9 cellular contexts compared by ENCODE assay signal in the genomic region with DNA sequence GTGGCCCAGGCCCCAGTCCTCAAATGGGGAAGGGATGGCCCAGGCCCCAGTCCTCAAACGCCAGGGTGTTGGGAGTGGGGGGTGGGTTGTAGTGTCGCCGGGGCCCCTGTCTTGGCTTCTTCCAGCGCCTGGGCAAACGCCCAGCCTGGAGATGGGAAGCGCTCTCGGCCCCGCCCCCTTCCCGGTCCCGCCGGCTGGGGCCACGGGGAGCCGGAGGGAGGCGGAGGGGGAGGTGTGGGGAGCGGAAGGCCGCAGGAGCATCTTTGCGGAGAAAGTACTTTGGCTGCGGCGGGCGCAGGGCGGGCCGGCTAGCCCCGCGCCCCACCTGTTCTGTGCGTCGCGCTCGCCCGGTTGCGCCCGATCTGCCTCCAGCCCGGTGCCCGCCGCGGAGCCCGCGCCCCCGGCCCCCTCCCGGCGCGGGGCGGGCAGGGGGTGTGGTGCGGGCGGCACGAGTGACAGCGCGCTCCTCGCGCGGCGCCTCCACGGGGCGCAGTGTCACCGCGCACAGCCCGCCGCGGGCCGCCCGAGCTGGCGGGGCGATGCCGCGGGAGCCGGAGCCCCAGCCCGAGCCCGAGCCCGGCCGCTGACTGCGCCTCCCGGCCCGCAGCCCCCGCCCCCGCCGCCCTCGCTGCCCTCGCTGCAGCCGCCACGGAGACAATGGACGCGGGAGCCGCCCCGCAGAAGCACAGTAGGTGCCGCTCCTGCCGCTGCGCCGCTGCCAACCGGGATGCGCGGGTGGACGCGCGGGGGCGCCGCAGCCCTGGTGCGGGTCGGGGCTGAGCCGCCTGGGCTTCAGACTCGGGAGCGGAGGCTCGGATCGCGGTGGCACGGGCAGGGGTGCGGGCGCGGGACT. TPM values are rescaled to one million over a fixed set of nuclear protein-coding genes. Genes with fewer than 3 reads are reported as not detected.
DNase-seq lines count a peak whose midpoint lies in the region; ATAC-seq, FAIRE-seq and TF ChIP-seq lines count a peak whose summit lies in the region.
"Had no signal": no experiment of that assay in that cellular context is flagged by ENCODE, and none has a peak within 500 bp of the region (broad histone marks: within the 10 kb centered on the region; RNA-seq: fewer than 3 reads in every experiment).

No MANE protein-coding gene starts in this region.

- no peaks in the 10 kb centered on the region for H3K4me1 ChIP-seq in PC-3 (ENCODE audit: insufficient read depth, low read length)

- no peak overlapping the region for H2AFZ ChIP-seq in PC-3 (ENCODE audit: low read length)

- no peak overlapping the region for H3K27ac ChIP-seq in PC-3 (ENCODE audit: low read length)
- H3K27ac ChIP-seq: heart left ventricle had no signal

- H3K36me3 ChIP-seq in PC-3 (ENCODE audit: low read depth, low read length) = no peaks in the 10 kb centered on the region
- H3K36me3 ChIP-seq: heart left ventricle had no signal

- H4K20me1 ChIP-seq in PC-3 (ENCODE audit: low read length) = no peaks in the 10 kb centered on the region

- intact Hi-C loops in PC-3 (cut with micrococcal nuclease) = no loop called here

- no peaks in the 10 kb centered on the region for H3K9me3 ChIP-seq in PC-3 (ENCODE audit: low read length)
- H3K9me3 ChIP-seq: heart left ventricle had no signal

- no peaks in the 10 kb centered on the region for H3K36me3 Mint-ChIP-seq in stimulated activated naive B cell treated with anti-CD40 and anti-IgM and Interleukin-4, amounts not matched to agents 10 μg/mL and 1 μg/mL and 100 μg/mL, for 72 hours

- peak; percentile 49 for TF ChIP-seq CTCF in PC-3 (conservative IDR thresholded peaks at IDR 0.05; ENCODE audit: low read depth, low read length)

- no peak overlapping the region for H3K4me3 ChIP-seq in PC-3 (ENCODE audit: low read length)
- H3K4me3 ChIP-seq: heart left ventricle had no signal

- peaks cover 18% of the 10 kb centered on the region for H3K27me3 ChIP-seq in PC-3 (ENCODE audit: low read length)

- H3K9me3 Mint-ChIP-seq in stimulated activated naive B cell treated with anti-CD40 and anti-IgM and Interleukin-4, amounts not matched to agents 10 μg/mL and 1 μg/mL and 100 μg/mL, for 72 hours = no peaks in the 10 kb centered on the region

- peaks cover 23 to 62% of the 10 kb centered on the region in 2 donors for H3K27me3 Mint-ChIP-seq in stimulated activated naive B cell treated with anti-CD40 and anti-IgM and Interleukin-4, amounts not matched to agents 10 μg/mL and 1 μg/mL and 100 μg/mL, for 72 hours

- H3K27ac Mint-ChIP-seq in stimulated activated naive B cell treated with anti-CD40 and anti-IgM and Interleukin-4, amounts not matched to agents 10 μg/mL and 1 μg/mL and 100 μg/mL, for 72 hours = no peak overlapping the region

- peak; percentile 25 for DNase-seq in EL
- DNase-seq in PC-3 = peak; percentile 32
- peak; percentile 76 for DNase-seq in ecto neural progenitor cell (ENCODE audit: low spot score)
- DNase-seq in pons (ENCODE audit: low spot score) = peak; percentile 49
- DNase-seq in stimulated activated naive B cell treated with anti-CD40 and anti-IgM and Interleukin-4, amounts not matched to agents 10 μg/mL and 1 μg/mL and 100 μg/mL, for 72 hours = no peak
- no peak for DNase-seq in GF-D8 (lab: John Stamatoyannopoulos, UW)
- no peak for DNase-seq in HTR-8/SVneo (ENCODE audit: insufficient read length, low spot score)
- DNase-seq: heart left ventricle had no signal

- CTCF ChIA-PET in PC-3 (lab: Charles Lee) = interaction anchor here (0.6 kb wide), 1 partner anchor 134 kb away, joined by 3 read pairs; no protein-coding TSS in a partner anchor

- H3K9me2 ChIP-seq in PC-3 (replicated peaks; ENCODE audit: low read length) = no peaks in the 10 kb centered on the region

- peaks cover 0 to 2% of the 10 kb centered on the region in 2 donors for H3K4me1 Mint-ChIP-seq in stimulated activated naive B cell treated with anti-CD40 and anti-IgM and Interleukin-4, amounts not matched to agents 10 μg/mL and 1 μg/mL and 100 μg/mL, for 72 hours

- no TSS peak for BruUV-seq in PC-3 (replicated peaks; lab: Mats Ljungman, UMichigan)

- no peaks in the 10 kb centered on the region for H3K79me2 ChIP-seq in PC-3 (ENCODE audit: low read length)

- no peak overlapping the region for H3K9ac ChIP-seq in PC-3 (ENCODE audit: low read length)

- peak; percentile 20 for ATAC-seq in PC-3
- no peak for ATAC-seq in GM18867 (IDR thresholded peaks at IDR 0.05; ENCODE audit: unreplicated experiment)
- ATAC-seq in stimulated activated naive B cell treated with anti-CD40 and anti-IgM and Interleukin-4, amounts not matched to agents 10 μg/mL and 1 μg/mL and 100 μg/mL, for 72 hours (replicated peaks) = no peak
- ATAC-seq: heart left ventricle had no signal

- no peak overlapping the region for H3K4me3 Mint-ChIP-seq in stimulated activated naive B cell treated with anti-CD40 and anti-IgM and Interleukin-4, amounts not matched to agents 10 μg/mL and 1 μg/mL and 100 μg/mL, for 72 hours

- H3K4me2 ChIP-seq in PC-3 (ENCODE audit: low read length) = peak overlapping the region; percentile 46; the same call in 1 of the 2 replicates

- no peaks in the 10 kb centered on the region for H3F3A ChIP-seq in PC-3 (ENCODE audit: low read length, unreplicated experiment)

- FAIRE-seq in HTR-8/SVneo (lab: Jason Lieb, UNC) = no peak

- POLR2A ChIA-PET in PC-3 (lab: Charles Lee; ENCODE audit: unreplicated experiment) = no interaction called here

RNA-seq across cellular contexts. Expression of gene PEX10, which starts 31.1 kb away (rescaled TPM):
- total RNA-seq in PC-3 (2014; rRNA removed) = 97.8 and 100 TPM in 2 replicates

RNA-seq across cellular contexts. Expression of gene PLCH2, which starts 32.6 kb away (rescaled TPM):
- 5.9 and 7.2 TPM in 2 replicates for total RNA-seq in PC-3 (2014; rRNA removed)

RNA-seq across cellular contexts. Expression of gene RER1, which starts 51.9 kb away (rescaled TPM):
- 160 TPM in 2 replicates for total RNA-seq in PC-3 (2014; rRNA removed)

RNA-seq across cellular contexts. Expression of gene MORN1, which starts 52.2 kb away (rescaled TPM):
- total RNA-seq in PC-3 (2014; rRNA removed) = 11.2 and 30.5 TPM in 2 replicates

Comparison
In these comparisons a context has a peak if more than half of its experiments do, and no peak if none do; other contexts are left out.
1. DNase-seq: peak in EL (single experiment), PC-3 (single experiment), ecto neural progenitor cell (single experiment) and pons (single experiment); none in stimulated activated naive B cell treated with anti-CD40 and anti-IgM and Interleukin-4, amounts not matched to agents 10 μg/mL and 1 μg/mL and 100 μg/mL, for 72 hours (single experiment), GF-D8 (single experiment) and HTR-8/SVneo (single experiment).